1 cellular context compared by ENCODE assay signal in the genomic region with DNA sequence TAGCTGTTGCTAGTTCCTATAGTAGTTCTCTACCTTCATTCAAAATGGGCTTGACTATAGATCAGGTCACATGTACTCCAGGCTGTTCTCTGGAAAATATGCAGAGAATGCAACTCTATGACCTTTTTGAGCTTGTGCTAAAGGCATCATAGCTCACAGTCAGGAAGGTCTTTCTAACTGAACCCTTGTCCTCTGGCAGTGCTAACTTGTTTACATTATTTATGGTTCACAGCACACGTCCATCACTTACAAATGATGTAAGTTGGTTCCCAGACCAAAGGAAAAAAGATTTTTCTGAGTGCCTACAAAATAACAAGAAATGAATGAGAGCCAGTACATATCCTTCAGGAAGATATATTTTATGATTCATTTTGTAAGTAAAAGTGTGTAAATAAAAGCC.
A peak's percentile ranks its signal among the peaks of the same experiment; 100 is the strongest.
TF ChIP-seq lines count a peak whose summit lies in the region.

No MANE protein-coding gene starts in this region.

TF ChIP-seq in HepG2, 621 proteins besides CTCF, POLR2A, EP300 and RAD21 (continued from another document and continues in another):
- TF ChIP-seq, protein P1, sequence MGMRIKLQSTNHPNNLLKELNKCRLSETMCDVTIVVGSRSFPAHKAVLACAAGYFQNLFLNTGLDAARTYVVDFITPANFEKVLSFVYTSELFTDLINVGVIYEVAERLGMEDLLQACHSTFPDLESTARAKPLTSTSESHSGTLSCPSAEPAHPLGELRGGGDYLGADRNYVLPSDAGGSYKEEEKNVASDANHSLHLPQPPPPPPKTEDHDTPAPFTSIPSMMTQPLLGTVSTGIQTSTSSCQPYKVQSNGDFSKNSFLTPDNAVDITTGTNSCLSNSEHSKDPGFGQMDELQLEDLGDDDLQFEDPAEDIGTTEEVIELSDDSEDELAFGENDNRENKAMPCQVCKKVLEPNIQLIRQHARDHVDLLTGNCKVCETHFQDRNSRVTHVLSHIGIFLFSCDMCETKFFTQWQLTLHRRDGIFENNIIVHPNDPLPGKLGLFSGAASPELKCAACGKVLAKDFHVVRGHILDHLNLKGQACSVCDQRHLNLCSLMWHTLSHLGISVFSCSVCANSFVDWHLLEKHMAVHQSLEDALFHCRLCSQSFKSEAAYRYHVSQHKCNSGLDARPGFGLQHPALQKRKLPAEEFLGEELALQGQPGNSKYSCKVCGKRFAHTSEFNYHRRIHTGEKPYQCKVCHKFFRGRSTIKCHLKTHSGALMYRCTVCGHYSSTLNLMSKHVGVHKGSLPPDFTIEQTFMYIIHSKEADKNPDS (CRISPR knock-in tag; IDR thresholded peaks at IDR 0.05), result no peak
- TF ChIP-seq RARG (CRISPR knock-in tag; IDR thresholded peaks at IDR 0.05; ENCODE audit: low read depth) (no peak), TEF (CRISPR knock-in tag; IDR thresholded peaks at IDR 0.05) (0 out of 2 replicates have a peak, but pooled peaks have one; percentile 41), ZNF547 (CRISPR knock-in tag; IDR thresholded peaks at IDR 0.05) (no peak), LBX2 (CRISPR knock-in tag; IDR thresholded peaks at IDR 0.05; ENCODE audit: borderline replicate concordance) (no peak), SOX6 (IDR thresholded peaks at IDR 0.05) (no peak), SOX6 (CRISPR knock-in tag; IDR thresholded peaks at IDR 0.05) (peak; percentile 96), TCF12 (IDR thresholded peaks at IDR 0.05) (no peak), TCF12 (CRISPR knock-in tag; IDR thresholded peaks at IDR 0.05) (peak; percentile 63; the same call in 1 of the 2 replicates), ZBTB44 (CRISPR knock-in tag; IDR thresholded peaks at IDR 0.05) (0 out of 2 replicates have a peak, but pooled peaks have one; percentile 8), SMAD3 (CRISPR knock-in tag; IDR thresholded peaks at IDR 0.05) (peak; percentile 88; the same call in 1 of the 2 replicates), SIX4 (CRISPR knock-in tag; IDR thresholded peaks at IDR 0.05) (peak; percentile 78), SRY (CRISPR knock-in tag; IDR thresholded peaks at IDR 0.05) (no peak; the same call in 1 of the 2 replicates), ZNF263 (CRISPR knock-in tag; IDR thresholded peaks at IDR 0.05) (no peak), MBD4 (IDR thresholded peaks at IDR 0.05; ENCODE audit: borderline replicate concordance, low read length) (peak; percentile 58; the same call in 1 of the 2 replicates), KLF12 (CRISPR knock-in tag; IDR thresholded peaks at IDR 0.05; ENCODE audit: borderline replicate concordance) (no peak), ZNF616 (CRISPR knock-in tag; IDR thresholded peaks at IDR 0.05; ENCODE audit: low read depth) (0 out of 2 replicates have a peak, but pooled peaks have one; percentile 53), ELF3 (CRISPR knock-in tag; IDR thresholded peaks at IDR 0.05) (peak; percentile 90), EHMT2 (IDR thresholded peaks at IDR 0.05; ENCODE audit: borderline replicate concordance, low read depth, low read length) (peak; percentile 92; the same call in 1 of the 2 replicates), ZNF331 (CRISPR knock-in tag; IDR thresholded peaks at IDR 0.05) (peak; percentile 94), ZMAT5 (CRISPR knock-in tag; IDR thresholded peaks at IDR 0.05; ENCODE audit: borderline replicate concordance, low read depth) (no peak), STAG1 (CRISPR knock-in tag; IDR thresholded peaks at IDR 0.05) (peak; percentile 36), ZSCAN29 (CRISPR knock-in tag; conservative IDR thresholded peaks at IDR 0.05) (no peak), HNF4G (IDR thresholded peaks at IDR 0.05; ENCODE audit: borderline replicate concordance, low read depth, low read length) (peak; percentile 56; the same call in 1 of the 2 replicates), HNF4G (CRISPR knock-in tag; IDR thresholded peaks at IDR 0.05; ENCODE audit: borderline replicate concordance, low read depth) (peak; percentile 79; the same call in 1 of the 2 replicates), MAX (IDR thresholded peaks at IDR 0.05) (peak; percentile 88), RFXAP (CRISPR knock-in tag; IDR thresholded peaks at IDR 0.05; ENCODE audit: borderline replicate concordance) (no peak), NFKBIZ (CRISPR knock-in tag; IDR thresholded peaks at IDR 0.05) (no peak), GMEB2 (CRISPR knock-in tag; IDR thresholded peaks at IDR 0.05; ENCODE audit: low read depth) (no peak), HOXD1 (CRISPR knock-in tag; IDR thresholded peaks at IDR 0.05) (peak; percentile 70; the same call in 1 of the 2 replicates), ARNT2 (CRISPR knock-in tag; IDR thresholded peaks at IDR 0.05; ENCODE audit: low read depth) (peak; percentile 51; the same call in 1 of the 2 replicates), ZNF136 (CRISPR knock-in tag; IDR thresholded peaks at IDR 0.05; ENCODE audit: low read depth) (no peak)
- TF ChIP-seq, protein P2, sequence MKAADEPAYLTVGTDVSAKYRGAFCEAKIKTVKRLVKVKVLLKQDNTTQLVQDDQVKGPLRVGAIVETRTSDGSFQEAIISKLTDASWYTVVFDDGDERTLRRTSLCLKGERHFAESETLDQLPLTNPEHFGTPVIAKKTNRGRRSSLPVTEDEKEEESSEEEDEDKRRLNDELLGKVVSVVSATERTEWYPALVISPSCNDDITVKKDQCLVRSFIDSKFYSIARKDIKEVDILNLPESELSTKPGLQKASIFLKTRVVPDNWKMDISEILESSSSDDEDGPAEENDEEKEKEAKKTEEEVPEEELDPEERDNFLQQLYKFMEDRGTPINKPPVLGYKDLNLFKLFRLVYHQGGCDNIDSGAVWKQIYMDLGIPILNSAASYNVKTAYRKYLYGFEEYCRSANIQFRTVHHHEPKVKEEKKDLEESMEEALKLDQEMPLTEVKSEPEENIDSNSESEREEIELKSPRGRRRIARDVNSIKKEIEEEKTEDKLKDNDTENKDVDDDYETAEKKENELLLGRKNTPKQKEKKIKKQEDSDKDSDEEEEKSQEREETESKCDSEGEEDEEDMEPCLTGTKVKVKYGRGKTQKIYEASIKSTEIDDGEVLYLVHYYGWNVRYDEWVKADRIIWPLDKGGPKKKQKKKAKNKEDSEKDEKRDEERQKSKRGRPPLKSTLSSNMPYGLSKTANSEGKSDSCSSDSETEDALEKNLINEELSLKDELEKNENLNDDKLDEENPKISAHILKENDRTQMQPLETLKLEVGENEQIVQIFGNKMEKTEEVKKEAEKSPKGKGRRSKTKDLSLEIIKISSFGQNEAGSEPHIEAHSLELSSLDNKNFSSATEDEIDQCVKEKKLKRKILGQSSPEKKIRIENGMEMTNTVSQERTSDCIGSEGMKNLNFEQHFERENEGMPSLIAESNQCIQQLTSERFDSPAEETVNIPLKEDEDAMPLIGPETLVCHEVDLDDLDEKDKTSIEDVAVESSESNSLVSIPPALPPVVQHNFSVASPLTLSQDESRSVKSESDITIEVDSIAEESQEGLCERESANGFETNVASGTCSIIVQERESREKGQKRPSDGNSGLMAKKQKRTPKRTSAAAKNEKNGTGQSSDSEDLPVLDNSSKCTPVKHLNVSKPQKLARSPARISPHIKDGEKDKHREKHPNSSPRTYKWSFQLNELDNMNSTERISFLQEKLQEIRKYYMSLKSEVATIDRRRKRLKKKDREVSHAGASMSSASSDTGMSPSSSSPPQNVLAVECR (CRISPR knock-in tag; IDR thresholded peaks at IDR 0.05; ENCODE audit: borderline replicate concordance), result no peak; the same call in 1 of the 2 replicates
- TF ChIP-seq, protein P3, sequence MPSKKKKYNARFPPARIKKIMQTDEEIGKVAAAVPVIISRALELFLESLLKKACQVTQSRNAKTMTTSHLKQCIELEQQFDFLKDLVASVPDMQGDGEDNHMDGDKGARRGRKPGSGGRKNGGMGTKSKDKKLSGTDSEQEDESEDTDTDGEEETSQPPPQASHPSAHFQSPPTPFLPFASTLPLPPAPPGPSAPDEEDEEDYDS (CRISPR knock-in tag; IDR thresholded peaks at IDR 0.05), result peak; percentile 55; the same call in 1 of the 2 replicates
- TF ChIP-seq, protein P4, sequence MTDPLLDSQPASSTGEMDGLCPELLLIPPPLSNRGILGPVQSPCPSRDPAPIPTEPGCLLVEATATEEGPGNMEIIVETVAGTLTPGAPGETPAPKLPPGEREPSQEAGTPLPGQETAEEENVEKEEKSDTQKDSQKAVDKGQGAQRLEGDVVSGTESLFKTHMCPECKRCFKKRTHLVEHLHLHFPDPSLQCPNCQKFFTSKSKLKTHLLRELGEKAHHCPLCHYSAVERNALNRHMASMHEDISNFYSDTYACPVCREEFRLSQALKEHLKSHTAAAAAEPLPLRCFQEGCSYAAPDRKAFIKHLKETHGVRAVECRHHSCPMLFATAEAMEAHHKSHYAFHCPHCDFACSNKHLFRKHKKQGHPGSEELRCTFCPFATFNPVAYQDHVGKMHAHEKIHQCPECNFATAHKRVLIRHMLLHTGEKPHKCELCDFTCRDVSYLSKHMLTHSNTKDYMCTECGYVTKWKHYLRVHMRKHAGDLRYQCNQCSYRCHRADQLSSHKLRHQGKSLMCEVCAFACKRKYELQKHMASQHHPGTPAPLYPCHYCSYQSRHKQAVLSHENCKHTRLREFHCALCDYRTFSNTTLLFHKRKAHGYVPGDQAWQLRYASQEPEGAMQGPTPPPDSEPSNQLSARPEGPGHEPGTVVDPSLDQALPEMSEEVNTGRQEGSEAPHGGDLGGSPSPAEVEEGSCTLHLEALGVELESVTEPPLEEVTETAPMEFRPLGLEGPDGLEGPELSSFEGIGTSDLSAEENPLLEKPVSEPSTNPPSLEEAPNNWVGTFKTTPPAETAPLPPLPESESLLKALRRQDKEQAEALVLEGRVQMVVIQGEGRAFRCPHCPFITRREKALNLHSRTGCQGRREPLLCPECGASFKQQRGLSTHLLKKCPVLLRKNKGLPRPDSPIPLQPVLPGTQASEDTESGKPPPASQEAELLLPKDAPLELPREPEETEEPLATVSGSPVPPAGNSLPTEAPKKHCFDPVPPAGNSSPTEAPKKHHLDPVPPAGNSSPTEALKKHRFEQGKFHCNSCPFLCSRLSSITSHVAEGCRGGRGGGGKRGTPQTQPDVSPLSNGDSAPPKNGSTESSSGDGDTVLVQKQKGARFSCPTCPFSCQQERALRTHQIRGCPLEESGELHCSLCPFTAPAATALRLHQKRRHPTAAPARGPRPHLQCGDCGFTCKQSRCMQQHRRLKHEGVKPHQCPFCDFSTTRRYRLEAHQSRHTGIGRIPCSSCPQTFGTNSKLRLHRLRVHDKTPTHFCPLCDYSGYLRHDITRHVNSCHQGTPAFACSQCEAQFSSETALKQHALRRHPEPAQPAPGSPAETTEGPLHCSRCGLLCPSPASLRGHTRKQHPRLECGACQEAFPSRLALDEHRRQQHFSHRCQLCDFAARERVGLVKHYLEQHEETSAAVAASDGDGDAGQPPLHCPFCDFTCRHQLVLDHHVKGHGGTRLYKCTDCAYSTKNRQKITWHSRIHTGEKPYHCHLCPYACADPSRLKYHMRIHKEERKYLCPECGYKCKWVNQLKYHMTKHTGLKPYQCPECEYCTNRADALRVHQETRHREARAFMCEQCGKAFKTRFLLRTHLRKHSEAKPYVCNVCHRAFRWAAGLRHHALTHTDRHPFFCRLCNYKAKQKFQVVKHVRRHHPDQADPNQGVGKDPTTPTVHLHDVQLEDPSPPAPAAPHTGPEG (CRISPR knock-in tag; IDR thresholded peaks at IDR 0.05), result no peak
- TF ChIP-seq, protein P5, sequence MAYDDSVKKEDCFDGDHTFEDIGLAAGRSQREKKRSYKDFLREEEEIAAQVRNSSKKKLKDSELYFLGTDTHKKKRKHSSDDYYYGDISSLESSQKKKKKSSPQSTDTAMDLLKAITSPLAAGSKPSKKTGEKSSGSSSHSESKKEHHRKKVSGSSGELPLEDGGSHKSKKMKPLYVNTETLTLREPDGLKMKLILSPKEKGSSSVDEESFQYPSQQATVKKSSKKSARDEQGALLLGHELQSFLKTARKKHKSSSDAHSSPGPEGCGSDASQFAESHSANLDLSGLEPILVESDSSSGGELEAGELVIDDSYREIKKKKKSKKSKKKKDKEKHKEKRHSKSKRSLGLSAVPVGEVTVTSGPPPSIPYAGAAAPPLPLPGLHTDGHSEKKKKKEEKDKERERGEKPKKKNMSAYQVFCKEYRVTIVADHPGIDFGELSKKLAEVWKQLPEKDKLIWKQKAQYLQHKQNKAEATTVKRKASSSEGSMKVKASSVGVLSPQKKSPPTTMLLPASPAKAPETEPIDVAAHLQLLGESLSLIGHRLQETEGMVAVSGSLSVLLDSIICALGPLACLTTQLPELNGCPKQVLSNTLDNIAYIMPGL (CRISPR knock-in tag; IDR thresholded peaks at IDR 0.05; ENCODE audit: borderline replicate concordance in 1 of 2, low read depth in 1 of 2), result peak in 1 of 2 experiments; percentile 43; a peak in 1 of 4 replicates
